ENCODE assay signal across 1 cellular context in genomic region chr6:27146706-27147507, GRCh38.
A peak's percentile ranks its signal among the peaks of the same experiment; 100 is the strongest.
TF ChIP-seq lines count a peak whose summit lies in the region.

No MANE protein-coding gene starts in this region.

TF ChIP-seq in WTC11, 78 proteins besides CTCF, POLR2A, EP300 and RAD21 (continued from another document):
- peak; percentile 70 for TF ChIP-seq ZNF532 (CRISPR knock-in tag; IDR thresholded peaks at IDR 0.05; ENCODE audit: borderline replicate concordance)
- 0 out of 2 replicates have a peak, but pooled peaks have one; percentile 66 for TF ChIP-seq ZNF232 (CRISPR knock-in tag; IDR thresholded peaks at IDR 0.05)
- peak; percentile 65 for TF ChIP-seq MAX (CRISPR knock-in tag; IDR thresholded peaks at IDR 0.05)
- no peak for TF ChIP-seq ATF3 (CRISPR knock-in tag; conservative IDR thresholded peaks at IDR 0.05)
- 0 out of 2 replicates have a peak, but pooled peaks have one; percentile 42 for TF ChIP-seq NR1H2 (CRISPR knock-in tag; IDR thresholded peaks at IDR 0.05)
